8 cellular contexts compared by ENCODE assay signal in genomic region chr5:138068742-138069375, GRCh38. TPM values are rescaled to one million over a fixed set of nuclear protein-coding genes. Genes with fewer than 3 reads are reported as not detected.
DNase-seq lines count a peak whose midpoint lies in the region; ATAC-seq, FAIRE-seq and TF ChIP-seq lines count a peak whose summit lies in the region.

No MANE protein-coding gene starts in this region.

- H3K4me1 ChIP-seq in SJSA1 (replicated peaks) = no peaks in the 10 kb centered on the region
- no peaks in the 10 kb centered on the region for H3K4me1 ChIP-seq in foreskin keratinocyte
- H3K4me1 ChIP-seq in pancreas = no peaks in the 10 kb centered on the region
- peaks cover 0 to 7% (median 0%) of the 10 kb centered on the region in 4 donors for H3K4me1 ChIP-seq in tibial nerve

- 18 to 22% methylated on average over 6 of the region's 6 CpGs for WGBS in pancreas, 2 donors
- WGBS in tibial nerve, 2 donors = 19 to 21% methylated on average over 6 of the region's 6 CpGs

- TF ChIP-seq CTCF in foreskin keratinocyte (conservative IDR thresholded peaks at IDR 0.05) (peak; percentile 88), pancreas (IDR thresholded peaks at IDR 0.05) (peak; percentile 54 to 76 (median 68)), tibial nerve (IDR thresholded peaks at IDR 0.05) (peak; percentile 58 to 67 (median 58))

- H3K36me3 ChIP-seq in SJSA1 (no peaks in the 10 kb centered on the region), pancreas (no peaks in the 10 kb centered on the region), tibial nerve (no peaks in the 10 kb centered on the region)

- peak; percentile 39 for FAIRE-seq in pancreas (lab: Jason Lieb, UNC)

- peak; percentile 85 for DNase-seq in GM03348 (ENCODE audit: low spot score)
- peak; percentile 84 to 92 for DNase-seq in Kasumi-1 (lab: John Stamatoyannopoulos, UW)
- peak; percentile 64 to 84 for DNase-seq in SJSA1 (ENCODE audit: low read depth in 1 of 2, low spot score in 2 of 2)
- peak; percentile 49 for DNase-seq in activated T-helper 9 cell treated with anti-CD3 and anti-CD28 coated beads, Interleukin-2, amount 50 U/mL, for 16 hours (ENCODE audit: low read depth)
- peak in 1 of 2 donors; percentile 60 for DNase-seq in foreskin keratinocyte
- DNase-seq in pancreas = peak; percentile 68 to 89 (median 84)
- peak; percentile 21 to 78 for DNase-seq in tibial nerve (ENCODE audit: low spot score in 2 of 2)

- intact Hi-C loops in pancreas (cut with DNase I) = no loop called here

- peak in 1 of 2 donors; percentile 14 for TF ChIP-seq EP300 in tibial nerve (IDR thresholded peaks at IDR 0.05)

- peaks cover 8% of the 10 kb centered on the region; the same call in 1 of the 2 replicates for H3K27me3 ChIP-seq in SJSA1 (replicated peaks)
- no peaks in the 10 kb centered on the region for H3K27me3 ChIP-seq in foreskin keratinocyte
- no peaks in the 10 kb centered on the region for H3K27me3 ChIP-seq in pancreas
- no peaks in the 10 kb centered on the region for H3K27me3 ChIP-seq in tibial nerve

- H3K4me3 ChIP-seq in SJSA1 (no peak overlapping the region), pancreas (no peak overlapping the region), tibial nerve (no peak overlapping the region)

- ATAC-seq in foreskin keratinocyte = peak; percentile 87
- ATAC-seq in pancreas = peak; percentile 91 to 100 (median 98)
- ATAC-seq in GM18909 (IDR thresholded peaks at IDR 0.05; ENCODE audit: poor library complexity, unreplicated experiment) = no peak

- H3K27ac ChIP-seq in SJSA1 = no peak overlapping the region
- no peak overlapping the region for H3K27ac ChIP-seq in foreskin keratinocyte
- no peak overlapping the region for H3K27ac ChIP-seq in pancreas
- no peak overlapping the region for H3K27ac ChIP-seq in tibial nerve

- TF ChIP-seq POLR2A in tibial nerve (IDR thresholded peaks at IDR 0.05) = no peak

- H3K9me3 ChIP-seq in SJSA1 (replicated peaks) (no peaks in the 10 kb centered on the region), pancreas (no peaks in the 10 kb centered on the region), tibial nerve (no peaks in the 10 kb centered on the region)

RNA-seq across cellular contexts. Expression of gene WNT8A, which starts 15.0 kb away (rescaled TPM):
- total RNA-seq in SJSA1 (2014; rRNA removed; shearing (Covaris generic)) = not detected in 2 replicates
- total RNA-seq in foreskin keratinocyte (not detected in 2 replicates), pancreas (not detected), tibial nerve (not detected)
- polyA plus RNA-seq in foreskin keratinocyte (not detected in 2 replicates), pancreas (not detected)

RNA-seq across cellular contexts. Expression of gene FAM13B, which starts 36.0 kb away (rescaled TPM):
- total RNA-seq in SJSA1 (2014; rRNA removed; shearing (Covaris generic)) = 21.6 and 32.7 TPM in 2 replicates
- total RNA-seq in foreskin keratinocyte = 9.7 and 10.0 TPM in 2 replicates
- polyA plus RNA-seq in foreskin keratinocyte = 1.9 and 2.2 TPM in 2 replicates
- 10 to 100 TPM in 5 of 6 donors, 1 to 10 TPM in 1; 9.6 to 17.8 (median 12.2) TPM for total RNA-seq in pancreas
- 1 to 10 TPM; 5.6 to 9.3 TPM for polyA plus RNA-seq in pancreas
- total RNA-seq in tibial nerve = 10 to 100 TPM; 59.4 to 85.9 (median 72.3) TPM
